ENCODE assay signal across 8 cellular contexts in the genomic region with DNA sequence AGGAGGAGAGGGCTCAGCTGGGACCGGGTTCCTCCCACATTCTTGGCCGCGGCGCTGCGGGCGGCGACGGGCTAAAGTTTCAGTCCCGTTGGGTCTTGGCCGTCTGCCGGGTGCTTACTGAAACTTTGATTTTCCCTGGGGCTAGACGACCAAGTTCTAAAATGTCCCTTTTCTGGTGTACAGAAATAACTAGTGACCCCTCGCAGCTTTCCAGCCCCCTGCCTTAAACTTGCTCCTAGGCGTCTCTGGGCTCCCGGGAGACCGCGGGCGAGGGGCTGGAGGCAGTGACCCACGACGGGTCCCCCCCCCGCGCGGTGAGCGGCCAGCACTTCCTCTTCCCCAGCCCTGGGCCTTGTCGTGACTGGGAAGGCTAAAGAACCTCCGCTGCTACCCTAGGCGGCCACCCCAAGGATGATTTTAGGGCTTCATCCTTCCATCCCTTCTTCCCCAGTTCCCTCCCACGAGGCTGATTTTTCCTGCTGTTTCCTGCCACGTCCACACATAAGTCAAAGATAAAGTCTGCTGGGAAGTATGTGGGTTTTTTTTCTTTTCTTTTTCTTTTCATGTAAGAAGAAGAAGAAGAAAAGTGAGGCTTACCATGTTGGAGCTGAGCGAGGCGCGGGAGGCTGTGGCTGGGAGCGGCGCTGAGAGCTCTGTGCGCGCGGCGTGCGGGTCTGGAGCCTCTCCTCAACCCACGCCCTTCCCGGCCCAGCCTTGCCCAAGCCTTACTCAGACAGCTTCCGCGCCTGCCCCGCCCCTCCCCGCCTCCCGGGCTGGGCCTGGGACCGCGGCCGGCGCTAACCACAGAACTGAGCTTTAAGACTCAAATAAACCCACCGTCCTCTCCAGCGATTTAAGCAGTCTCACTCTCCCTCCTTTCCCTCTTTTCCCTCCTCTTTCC. TPM values are rescaled to one million over a fixed set of nuclear protein-coding genes. Genes with fewer than 3 reads are reported as not detected.
DNase-seq lines count a peak whose midpoint lies in the region; ATAC-seq and TF ChIP-seq lines count a peak whose summit lies in the region.

S100A11 (minus strand) TSS at position 689 of the 901 bp plus-strand sequence; CDS start at position 600, 89 bp downstream.

- H3K27ac ChIP-seq in PC-9, result peak within 1 kb of the TSS; percentile 97
- H3K27ac ChIP-seq in muscle layer of colon (ENCODE audit: low read depth, low read length), result peak within 1 kb of the TSS; percentile 96

- no peaks in the 10 kb centered on the region for H3K27me3 ChIP-seq in PC-9 (ENCODE audit: insufficient read depth, low read depth)
- H3K27me3 ChIP-seq in muscle layer of colon (ENCODE audit: control insufficient read depth in 1 of 2, insufficient read depth in 2 of 2, low read length in 2 of 2), result no peaks in the 10 kb centered on the region

- peak within 1 kb of the TSS; percentile 89 for H3K4me3 ChIP-seq in PC-9
- peak within 1 kb of the TSS; percentile 78 to 83 for H3K4me3 ChIP-seq in muscle layer of colon (ENCODE audit: low read depth in 1 of 2, low read length in 2 of 2)

- no peak for TF ChIP-seq CTCF in PC-9 (conservative IDR thresholded peaks at IDR 0.05)

- H3K4me2 ChIP-seq in PC-9, result peak within 1 kb of the TSS; percentile 90

- H3K9me3 ChIP-seq in PC-9 (ENCODE audit: insufficient read depth, low read depth) (no peaks in the 10 kb centered on the region), muscle layer of colon (ENCODE audit: low read length) (no peaks in the 10 kb centered on the region)

- H3F3A ChIP-seq in PC-9 (ENCODE audit: insufficient read depth, low read depth), result peaks cover 47% of the 10 kb centered on the region

- POLR2A ChIA-PET in PC-9 (lab: Charles Lee; ENCODE audit: unreplicated experiment), result interaction anchor here (0.5 to 3.6 kb wide), 22 partner anchors 11 to 1340 kb away, joined by 3 to 63 read pairs (median 5); partner anchors contain the start of gene GOLPH3L

- peak; percentile 69 for DNase-seq in GM04504 (ENCODE audit: low read depth)
- peak; percentile 75 to 87 for DNase-seq in PC-9
- DNase-seq in activated T-cell treated with anti-CD3 and anti-CD28 coated beads, Interleukin-2, amount 50 U/mL, for 1 hour, result peak; percentile 80
- DNase-seq in erythroblast (lab: John Stamatoyannopoulos, UW), result peak; percentile 61 to 76
- peak; percentile 69 to 81 for DNase-seq in stimulated activated CD8-positive, alpha-beta memory T cell treated with anti-CD3 and anti-CD28 coated beads, Interleukin-7, amount 100 ng/mL, for 48 hours (ENCODE audit: extremely low read depth in 1 of 2, low read depth in 1 of 2)
- DNase-seq in NCI-H2196 treated with DMSO at 0.1 percent for 48 hours (lab: John Stamatoyannopoulos, UW; ENCODE audit: unreplicated experiment), result no peak

- peaks cover 57% of the 10 kb centered on the region for H3K79me2 ChIP-seq in PC-9 (ENCODE audit: low read depth)

- peaks cover 37% of the 10 kb centered on the region for H3K36me3 ChIP-seq in PC-9 (ENCODE audit: low read depth)
- peaks cover 22% of the 10 kb centered on the region for H3K36me3 ChIP-seq in muscle layer of colon (ENCODE audit: insufficient read depth, low read length)

- peak; percentile 73 for TF ChIP-seq POLR2A in erythroblast (IDR thresholded peaks at IDR 0.05; ENCODE audit: low read length)

- peaks cover 13% of the 10 kb centered on the region for H4K20me1 ChIP-seq in PC-9 (ENCODE audit: insufficient read depth)

- peaks cover 58% of the 10 kb centered on the region for H3K4me1 ChIP-seq in PC-9 (replicated peaks; ENCODE audit: insufficient read depth)
- H3K4me1 ChIP-seq in muscle layer of colon (ENCODE audit: insufficient read depth, low read length), result peaks cover 24% of the 10 kb centered on the region

- ATAC-seq in HG02852 (IDR thresholded peaks at IDR 0.05; ENCODE audit: unreplicated experiment), result peak; percentile 59

- CTCF ChIA-PET in PC-9 (lab: Charles Lee), result interaction anchor here (0.6 to 1.2 kb wide), 8 partner anchors 11 to 148 kb away, joined by 3 to 15 read pairs (median 3); no protein-coding TSS in a partner anchor

- BruUV-seq in PC-9 (replicated peaks; lab: Mats Ljungman, UMichigan), result TSS peak; percentile 58

- intact Hi-C loops in PC-9 (cut with micrococcal nuclease; ENCODE audit: unreplicated experiment), result loop anchor here (1.0 to 10.0 kb wide), 2 partner anchors 44 to 842 kb away; partner anchors contain the start of genes PIP5K1A and VPS72

- peak within 1 kb of the TSS; percentile 78 for H2AFZ ChIP-seq in PC-9

- no peaks in the 10 kb centered on the region for H3K9me2 ChIP-seq in PC-9 (ENCODE audit: insufficient read depth)

- H3K9ac ChIP-seq in muscle layer of colon (ENCODE audit: low read length), result peak within 1 kb of the TSS; percentile 72

RNA-seq across cellular contexts. Expression of gene S100A11, which starts in this region (rescaled TPM):
- 578 and 868 TPM in 2 replicates for total RNA-seq in PC-9 (2021)
